ENCODE assay signal across 10 cellular contexts in genomic region chr15:91408476-91409076, GRCh38.
A peak's percentile ranks its signal among the peaks of the same experiment; 100 is the strongest.
DNase-seq lines count a peak whose midpoint lies in the region; ATAC-seq and TF ChIP-seq lines count a peak whose summit lies in the region.
"Had no signal": no experiment of that assay in that cellular context is flagged by ENCODE, and none has a peak within 500 bp of the region (broad histone marks: within the 10 kb centered on the region; RNA-seq: fewer than 3 reads in every experiment).

No MANE protein-coding gene starts in this region.

- POLR2A ChIA-PET in MCF 10A (lab: Yijun Ruan, JAX), result interaction anchor here (1.2 kb wide), 2 partner anchors 78 to 113 kb away, joined by 3 read pairs; no protein-coding TSS in a partner anchor

- CTCF ChIA-PET in mammary epithelial cell (lab: Charles Lee; ENCODE audit: low non-redundant PET), result interaction anchor here (0.5 kb wide), 1 partner anchor 533 kb away, joined by 7 read pairs; no protein-coding TSS in a partner anchor
- CTCF ChIA-PET in MCF 10A (lab: Yijun Ruan, JAX), result interaction anchor here (0.7 to 0.9 kb wide), 2 partner anchors 109 to 442 kb away, joined by 3 read pairs; no protein-coding TSS in a partner anchor

- H3K9me3 Mint-ChIP-seq in MCF 10A (ENCODE audit: unreplicated experiment), result no peaks in the 10 kb centered on the region

- in situ Hi-C loops in mammary epithelial cell (cut with MboI; ENCODE audit: low sequenced_read_pairs in 2 of 2), result no loop called here

- DNase-seq in mammary epithelial cell (no peak), MCF 10A (ENCODE audit: unreplicated experiment) (no peak), body of pancreas (peak; percentile 32 to 55 (median 49)), kidney tubule cell (ENCODE audit: low spot score) (peak; percentile 90), upper lobe of right lung (no peak), sigmoid colon (no peak), KG1 (lab: John Stamatoyannopoulos, UW) (no peak)
- DNase-seq: effector CD8-positive, alpha-beta T cell; head of caudate nucleus had no signal

- no peak overlapping the region for H3K4me3 Mint-ChIP-seq in MCF 10A (ENCODE audit: unreplicated experiment)

- dilution Hi-C loops in mammary epithelial cell (cut with HindIII; ENCODE audit: low sequenced_read_pairs), result loop anchor here (5.0 kb wide), 1 partner anchor 91 kb away; no protein-coding TSS in a partner anchor

- H3K9ac ChIP-seq in mammary epithelial cell (ENCODE audit: insufficient read depth, low read length), result no peak overlapping the region

- no peak overlapping the region for H3K27ac Mint-ChIP-seq in MCF 10A (ENCODE audit: low read depth, unreplicated experiment)

- H3K36me3 Mint-ChIP-seq in MCF 10A (ENCODE audit: insufficient read depth, unreplicated experiment), result no peaks in the 10 kb centered on the region

- H3K27me3 ChIP-seq in mammary epithelial cell (ENCODE audit: insufficient read depth, low read length) (no peaks in the 10 kb centered on the region), body of pancreas (no peaks in the 10 kb centered on the region), upper lobe of right lung (no peaks in the 10 kb centered on the region), sigmoid colon (no peaks in the 10 kb centered on the region)

- 10% methylated on average over 7 of the region's 9 CpGs for WGBS in mammary epithelial cell (ENCODE audit: low coverage, missing lambda C conversion rate)
- 8 to 18% methylated on average over 9 of the region's 9 CpGs for WGBS in body of pancreas, 2 donors
- 18 to 53% methylated on average over 9 of the region's 9 CpGs for WGBS in sigmoid colon, 2 donors

- intact Hi-C loops in mammary epithelial cell (cut with micrococcal nuclease), result no loop called here
- intact Hi-C loops in MCF 10A (cut with micrococcal nuclease), result no loop called here
- intact Hi-C loops in body of pancreas (cut with DNase I), result no loop called here
- intact Hi-C loops in upper lobe of right lung (cut with DNase I), result no loop called here
- intact Hi-C loops in sigmoid colon (cut with DNase I), result no loop called here

- H3K36me3 ChIP-seq in mammary epithelial cell (ENCODE audit: insufficient read depth, low read length) (no peaks in the 10 kb centered on the region), body of pancreas (replicated peaks in 1 of 2; ENCODE audit: insufficient read depth in 1 of 2, low read depth in 2 of 2) (no peaks in the 10 kb centered on the region), upper lobe of right lung (no peaks in the 10 kb centered on the region), sigmoid colon (no peaks in the 10 kb centered on the region)

- H3K4me3 ChIP-seq in mammary epithelial cell (replicated peaks in 1 of 3; ENCODE audit: insufficient read depth in 1 of 3, low read depth in 2 of 3, low read length in 3 of 3) (no peak overlapping the region), body of pancreas (no peak overlapping the region), upper lobe of right lung (peak overlapping the region; percentile 24), sigmoid colon (no peak overlapping the region)

- TF ChIP-seq EP300 in sigmoid colon (IDR thresholded peaks at IDR 0.05), result no peak

- H3K4me1 ChIP-seq in mammary epithelial cell (ENCODE audit: insufficient read depth, low read length) (peaks cover 19% of the 10 kb centered on the region), body of pancreas (peaks cover 7% of the 10 kb centered on the region), upper lobe of right lung (no peaks in the 10 kb centered on the region), sigmoid colon (peaks cover 0 to 8% (median 0%) of the 10 kb centered on the region in 4 donors)

- ATAC-seq in body of pancreas, result peak; percentile 85
- ATAC-seq in upper lobe of right lung, result peak; percentile 69
- ATAC-seq in GM21717 (IDR thresholded peaks at IDR 0.05; ENCODE audit: unreplicated experiment), result no peak

- TF ChIP-seq CTCF in mammary epithelial cell (conservative IDR thresholded peaks at IDR 0.05 in 1 of 2, IDR thresholded peaks at IDR 0.05 in 1 of 2; ENCODE audit: extremely low read depth in 1 of 2, insufficient read depth in 1 of 2, low read depth in 1 of 2, low read length in 2 of 2) (no peak), MCF 10A (IDR thresholded peaks at IDR 0.05; ENCODE audit: unreplicated experiment) (no peak), body of pancreas (IDR thresholded peaks at IDR 0.05) (no peak), upper lobe of right lung (IDR thresholded peaks at IDR 0.05) (no peak), sigmoid colon (IDR thresholded peaks at IDR 0.05) (no peak)

- no peaks in the 10 kb centered on the region for H3K9me3 ChIP-seq in mammary epithelial cell (replicated peaks; ENCODE audit: insufficient read depth, low read length)
- no peaks in the 10 kb centered on the region for H3K9me3 ChIP-seq in body of pancreas
- no peaks in the 10 kb centered on the region for H3K9me3 ChIP-seq in upper lobe of right lung
- no peaks in the 10 kb centered on the region for H3K9me3 ChIP-seq in sigmoid colon

- peak overlapping the region; percentile 78 for H3K27ac ChIP-seq in mammary epithelial cell (ENCODE audit: insufficient read depth, low read depth, low read length)
- peak overlapping the region; percentile 12 to 76 (median 67) for H3K27ac ChIP-seq in body of pancreas
- H3K27ac ChIP-seq in upper lobe of right lung, result no peak overlapping the region
- H3K27ac ChIP-seq in sigmoid colon, result no peak overlapping the region

- no peaks in the 10 kb centered on the region for H4K20me1 ChIP-seq in mammary epithelial cell (ENCODE audit: insufficient read depth, low read length)

- no peaks in the 10 kb centered on the region for H3K79me2 ChIP-seq in mammary epithelial cell (ENCODE audit: insufficient read depth, low read length)

- TF ChIP-seq POLR2A in body of pancreas (IDR thresholded peaks at IDR 0.05) (peak in 2 of 3 donors; percentile 58 to 68), sigmoid colon (IDR thresholded peaks at IDR 0.05) (no peak)

- BruUV-seq in mammary epithelial cell (replicated peaks; lab: Mats Ljungman, UMichigan) (no TSS peak), MCF 10A (replicated peaks; lab: Mats Ljungman, UMichigan) (no TSS peak)

- peak overlapping the region; percentile 45 for H3K4me2 ChIP-seq in mammary epithelial cell (ENCODE audit: insufficient read depth, low read depth, low read length)

- H2AFZ ChIP-seq in mammary epithelial cell (ENCODE audit: low read depth, low read length), result peak overlapping the region; percentile 53

- no peaks in the 10 kb centered on the region for H3K4me1 Mint-ChIP-seq in MCF 10A (ENCODE audit: insufficient read depth, unreplicated experiment)

- H3K27me3 Mint-ChIP-seq in MCF 10A (ENCODE audit: insufficient read depth, unreplicated experiment), result no peaks in the 10 kb centered on the region

Comparison
In these comparisons a context has a peak if more than half of its experiments do, and no peak if none do; other contexts are left out.
1. DNase-seq: peak in body of pancreas (4 of 4) and kidney tubule cell (single experiment); none in mammary epithelial cell (single experiment), MCF 10A (single experiment), upper lobe of right lung (single experiment), sigmoid colon (single experiment) and KG1 (single experiment).
2. H3K27ac ChIP-seq: peak in mammary epithelial cell (single experiment) and body of pancreas (4 of 4); none in upper lobe of right lung (single experiment) and sigmoid colon (0 of 4).
3. POLR2A ChIP-seq: peak in body of pancreas (2 of 3); none in sigmoid colon (0 of 2).